ENCODE assay signal across 10 cellular contexts in the genomic region with DNA sequence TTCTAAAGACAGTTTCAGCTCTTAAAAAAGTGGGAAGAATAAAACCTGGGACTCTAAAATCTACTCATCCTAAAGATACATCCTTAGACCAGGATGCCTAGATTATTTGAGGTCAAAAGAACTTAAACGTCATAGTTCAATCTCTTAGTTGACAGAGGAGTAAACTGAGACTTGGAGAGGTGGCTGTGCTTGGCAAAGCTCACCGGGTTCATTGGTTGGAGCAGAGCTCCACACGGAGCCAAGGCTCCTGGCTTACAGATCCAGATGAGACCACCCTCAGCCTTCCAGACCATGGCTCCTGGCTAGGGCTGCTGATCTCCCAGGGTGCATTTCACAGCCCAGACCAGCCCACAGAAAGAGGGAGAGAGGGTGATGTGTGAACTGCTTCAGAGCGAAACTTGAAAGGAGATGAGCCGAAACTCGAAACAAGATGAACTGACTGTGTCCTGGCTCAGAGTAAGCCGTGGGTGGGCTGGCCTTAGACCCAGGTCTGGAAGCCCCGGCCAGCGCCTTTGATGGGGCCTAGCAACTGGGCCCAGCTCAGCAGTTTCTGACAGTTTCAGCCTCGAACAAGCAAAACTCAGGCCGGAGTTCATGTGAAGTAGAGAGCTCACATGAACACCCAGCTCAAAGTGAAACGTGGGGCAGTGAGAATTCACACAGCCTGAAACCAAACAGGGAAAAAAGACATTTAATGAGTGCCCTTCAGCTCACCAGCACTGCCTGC.
DNase-seq lines count a peak whose midpoint lies in the region; ATAC-seq and TF ChIP-seq lines count a peak whose summit lies in the region.
"Had no signal": no experiment of that assay in that cellular context is flagged by ENCODE, and none has a peak within 500 bp of the region (broad histone marks: within the 10 kb centered on the region; RNA-seq: fewer than 3 reads in every experiment).

No MANE protein-coding gene starts in this region.

- 62 to 70% (median 68%) methylated on average over 12 of the region's 12 CpGs for WGBS in spleen, 5 donors

- CTCF ChIA-PET in CD8-positive, alpha-beta T cell (lab: Charles Lee): interaction anchor here (1.8 to 2.9 kb wide), 3 partner anchors 11 to 89 kb away, joined by 4 to 17 read pairs (median 5); no protein-coding TSS in a partner anchor

- peaks cover 89% of the 10 kb centered on the region for H3K4me1 Mint-ChIP-seq in CD8-positive, alpha-beta T cell (ENCODE audit: low read depth)
- peaks cover 86% of the 10 kb centered on the region for H3K4me1 Mint-ChIP-seq in activated T-cell treated with anti-CD3 and anti-CD28 coated beads, Interleukin-2, amount 50 U/mL, for 4 hours (ENCODE audit: low read depth)

- peak overlapping the region; percentile 67 for H3K4me3 Mint-ChIP-seq in CD8-positive, alpha-beta T cell
- peak overlapping the region; percentile 63 for H3K4me3 Mint-ChIP-seq in activated T-cell treated with anti-CD3 and anti-CD28 coated beads, Interleukin-2, amount 50 U/mL, for 4 hours

- no peaks in the 10 kb centered on the region for H3K36me3 ChIP-seq in CD8-positive, alpha-beta T cell (ENCODE audit: insufficient read depth, low read length)
- H3K36me3 ChIP-seq in spleen: no peaks in the 10 kb centered on the region
- H3K36me3 ChIP-seq in left ventricle myocardium inferior: no peaks in the 10 kb centered on the region

- peaks cover 2% of the 10 kb centered on the region for H3K9me3 Mint-ChIP-seq in CD8-positive, alpha-beta T cell
- no peaks in the 10 kb centered on the region for H3K9me3 Mint-ChIP-seq in activated T-cell treated with anti-CD3 and anti-CD28 coated beads, Interleukin-2, amount 50 U/mL, for 4 hours

- intact Hi-C loops in CD8-positive, alpha-beta T cell (cut with DNase I, micrococcal nuclease): loop anchor here in 1 of 2 experiments (5.0 to 10.0 kb wide), 3 partner anchors 40 to 1432 kb away; partner anchors contain the start of genes BCL11B and VRK1
- intact Hi-C loops in spleen (cut with DNase I; ENCODE audit: low total_unique reads): no loop called here
- intact Hi-C loops in left ventricle myocardium inferior (cut with micrococcal nuclease): no loop called here

- no peak for TF ChIP-seq CTCF in CD8-positive, alpha-beta T cell (IDR thresholded peaks at IDR 0.05)
- no peak for TF ChIP-seq CTCF in spleen (IDR thresholded peaks at IDR 0.05 in 8 of 11, conservative IDR thresholded peaks at IDR 0.05 in 3 of 11)
- TF ChIP-seq CTCF in left ventricle myocardium inferior (IDR thresholded peaks at IDR 0.05; ENCODE audit: borderline replicate concordance): no peak

- peak overlapping the region; percentile 92 for H3K27ac Mint-ChIP-seq in CD8-positive, alpha-beta T cell

- no peaks in the 10 kb centered on the region for H3K27me3 ChIP-seq in CD8-positive, alpha-beta T cell (ENCODE audit: insufficient read depth, low read length)
- H3K27me3 ChIP-seq in spleen (replicated peaks in 1 of 7): no peaks in the 10 kb centered on the region
- H3K27me3 ChIP-seq in left ventricle myocardium inferior (ENCODE audit: low read depth): peaks cover 4% of the 10 kb centered on the region

- peak overlapping the region; percentile 41 for H3K27ac ChIP-seq in CD8-positive, alpha-beta T cell (ENCODE audit: low read depth, low read length)
- H3K27ac ChIP-seq in spleen: peak overlapping the region in 5 of 8 donors; percentile 13 to 71 (median 44)
- no peak overlapping the region for H3K27ac ChIP-seq in left ventricle myocardium inferior (replicated peaks)

- no peaks in the 10 kb centered on the region for H3K9me3 ChIP-seq in CD8-positive, alpha-beta T cell (ENCODE audit: low read length)
- H3K9me3 ChIP-seq in spleen (no peaks in the 10 kb centered on the region), left ventricle myocardium inferior (replicated peaks) (no peaks in the 10 kb centered on the region)

- no peak for DNase-seq in CD8-positive, alpha-beta T cell
- no peak for DNase-seq in activated T-cell treated with anti-CD3 and anti-CD28 coated beads, Interleukin-2, amount 50 U/mL, for 4 hours
- no peak for DNase-seq in spleen
- DNase-seq in left ventricle myocardium inferior: no peak
- DNase-seq: effector CD4-positive, alpha-beta T cell; head of caudate nucleus had no signal

- H3K27me3 Mint-ChIP-seq in CD8-positive, alpha-beta T cell (ENCODE audit: low read depth): no peaks in the 10 kb centered on the region
- H3K27me3 Mint-ChIP-seq in activated T-cell treated with anti-CD3 and anti-CD28 coated beads, Interleukin-2, amount 50 U/mL, for 4 hours (ENCODE audit: low read depth): no peaks in the 10 kb centered on the region

- no peaks in the 10 kb centered on the region for H3K36me3 Mint-ChIP-seq in CD8-positive, alpha-beta T cell
- no peaks in the 10 kb centered on the region for H3K36me3 Mint-ChIP-seq in activated T-cell treated with anti-CD3 and anti-CD28 coated beads, Interleukin-2, amount 50 U/mL, for 4 hours (ENCODE audit: insufficient read depth)

- H3K4me3 ChIP-seq in CD8-positive, alpha-beta T cell (ENCODE audit: low read depth, low read length): peak overlapping the region; percentile 25
- H3K4me3 ChIP-seq in spleen (no peak overlapping the region), left ventricle myocardium inferior (no peak overlapping the region)

- no peak for TF ChIP-seq POLR2A in spleen (IDR thresholded peaks at IDR 0.05)

- POLR2A ChIA-PET in CD8-positive, alpha-beta T cell (lab: Charles Lee): interaction anchor here (0.6 to 1.5 kb wide), 3 partner anchors 11 to 297 kb away, joined by 3 to 5 read pairs (median 3); no protein-coding TSS in a partner anchor

- peaks cover 92% of the 10 kb centered on the region for H3K4me1 ChIP-seq in CD8-positive, alpha-beta T cell (ENCODE audit: insufficient read depth, low read length)
- H3K4me1 ChIP-seq in spleen (peaks cover 0 to 5% (median 0%) of the 10 kb centered on the region in 6 donors), left ventricle myocardium inferior (no peaks in the 10 kb centered on the region)

- ATAC-seq in CD8-positive, alpha-beta T cell: no peak
- peak; percentile 87 for ATAC-seq in HG03432 (IDR thresholded peaks at IDR 0.05; ENCODE audit: unreplicated experiment)
- ATAC-seq in activated T-cell treated with anti-CD3 and anti-CD28 coated beads, Interleukin-2, amount 50 U/mL, for 4 hours: peak; percentile 83 to 84
- ATAC-seq in GM21529 (IDR thresholded peaks at IDR 0.05; ENCODE audit: unreplicated experiment): no peak
- ATAC-seq in GM18861 (IDR thresholded peaks at IDR 0.05; ENCODE audit: unreplicated experiment): no peak
- ATAC-seq in GM18909 (IDR thresholded peaks at IDR 0.05; ENCODE audit: poor library complexity, unreplicated experiment): no peak

Comparison
In these comparisons a context has a peak if more than half of its experiments do, and no peak if none do; other contexts are left out.
1. ATAC-seq: peak in HG03432 (single experiment) and activated T-cell treated with anti-CD3 and anti-CD28 coated beads, Interleukin-2, amount 50 U/mL, for 4 hours (2 of 2); none in CD8-positive, alpha-beta T cell (single experiment), GM21529 (single experiment), GM18861 (single experiment) and GM18909 (single experiment).